10 cellular contexts compared by ENCODE assay signal in genomic region chr11:34613462-34614183, GRCh38. TPM values are rescaled to one million over a fixed set of nuclear protein-coding genes. Genes with fewer than 3 reads are reported as not detected.
DNase-seq lines count a peak whose midpoint lies in the region; ATAC-seq and TF ChIP-seq lines count a peak whose summit lies in the region.
"Had no signal": no experiment of that assay in that cellular context is flagged by ENCODE, and none has a peak within 500 bp of the region (broad histone marks: within the 10 kb centered on the region; RNA-seq: fewer than 3 reads in every experiment).

No MANE protein-coding gene starts in this region.

- H3K27me3 ChIP-seq in left lung (no peaks in the 10 kb centered on the region), foreskin keratinocyte (no peaks in the 10 kb centered on the region)

- H3K4me3 ChIP-seq in left lung = no peak overlapping the region

- no peaks in the 10 kb centered on the region for H3K9me3 ChIP-seq in left lung

- ATAC-seq in GM18858 (IDR thresholded peaks at IDR 0.05; ENCODE audit: unreplicated experiment) = peak; percentile 83
- ATAC-seq in GM21423 (IDR thresholded peaks at IDR 0.05; ENCODE audit: unreplicated experiment) = peak; percentile 78
- peak; percentile 62 for ATAC-seq in HG03439 (IDR thresholded peaks at IDR 0.05; ENCODE audit: unreplicated experiment)
- peak; percentile 47 for ATAC-seq in left lung
- no peak for ATAC-seq in foreskin keratinocyte
- no peak for ATAC-seq in HG03135 (IDR thresholded peaks at IDR 0.05; ENCODE audit: unreplicated experiment)

- H3K4me1 ChIP-seq in left lung = peaks cover 0 to 17% of the 10 kb centered on the region in 2 donors
- peaks cover 7% of the 10 kb centered on the region for H3K4me1 ChIP-seq in foreskin keratinocyte

- TF ChIP-seq CTCF in left lung (IDR thresholded peaks at IDR 0.05) (no peak), foreskin keratinocyte (conservative IDR thresholded peaks at IDR 0.05) (no peak)

- H3K36me3 ChIP-seq in left lung = no peaks in the 10 kb centered on the region

- DNase-seq in left lung (no peak), foreskin keratinocyte (no peak), NCI-H2081 treated with DMSO at 0.1 percent for 48 hours (lab: John Stamatoyannopoulos, UW) (no peak), UCSD-AML1 (lab: John Stamatoyannopoulos, UW; ENCODE audit: unreplicated experiment) (no peak)
- DNase-seq: naive B cell had no signal

- no peak overlapping the region for H3K27ac ChIP-seq in left lung
- no peak overlapping the region for H3K27ac ChIP-seq in foreskin keratinocyte

- intact Hi-C loops in left lung (cut with DNase I) = no loop called here

RNA-seq across cellular contexts. Expression of gene EHF, which starts 7.3 kb away (rescaled TPM):
- 10 to 100 TPM; 41.1 to 53.1 TPM for total RNA-seq in left lung
- total RNA-seq in foreskin keratinocyte = 97.2 and 109 TPM in 2 replicates
- polyA plus RNA-seq in foreskin keratinocyte = 9.0 and 11.2 TPM in 2 replicates
- total RNA-seq: fibroblast of villous mesenchyme had no signal

Comparison
In these comparisons a context has a peak if more than half of its experiments do, and no peak if none do; other contexts are left out.
1. ATAC-seq: peak in GM18858 (single experiment), GM21423 (single experiment), HG03439 (single experiment) and left lung (single experiment); none in foreskin keratinocyte (single experiment) and HG03135 (single experiment).